Comparison of ENCODE assay signal across 8 cellular contexts in genomic region chr7:99616359-99617186, GRCh38. TPM values are rescaled to one million over a fixed set of nuclear protein-coding genes. Genes with fewer than 3 reads are reported as not detected.
DNase-seq lines count a peak whose midpoint lies in the region; ATAC-seq, FAIRE-seq and TF ChIP-seq lines count a peak whose summit lies in the region.

Gene ZSCAN25 (plus strand): TSS chr7:99616946. CDS start chr7:99619607, 2,661 bp downstream.

- peak; percentile 94 for ATAC-seq in HG02798 (IDR thresholded peaks at IDR 0.05; ENCODE audit: poor library complexity, unreplicated experiment)
- peak; percentile 97 to 98 (median 98) for ATAC-seq in psoas muscle

- H3K4me1 ChIP-seq in right atrium auricular region (peaks cover 0 to 12% of the 10 kb centered on the region in 2 donors), psoas muscle (peaks cover 10% of the 10 kb centered on the region)

- peak within 1 kb of the TSS; percentile 84 to 87 for H3K27ac ChIP-seq in right atrium auricular region
- peak within 1 kb of the TSS; percentile 87 for H3K27ac ChIP-seq in psoas muscle

- peak; percentile 89 for TF ChIP-seq POLR2A in GM12891 (IDR thresholded peaks at IDR 0.05; ENCODE audit: low read depth, low read length)

- WGBS in psoas muscle, 3 donors, result 0 to 1% (median 1%) methylated on average over 58 to 59 of the region's 59 CpGs

- peaks cover 31% of the 10 kb centered on the region for H3K36me3 ChIP-seq in right atrium auricular region
- peaks cover 5 to 36% of the 10 kb centered on the region in 2 donors for H3K36me3 ChIP-seq in psoas muscle (ENCODE audit: insufficient read depth in 1 of 2, low read depth in 1 of 2)

- H3K9me3 ChIP-seq in right atrium auricular region, result no peaks in the 10 kb centered on the region
- H3K9me3 ChIP-seq in psoas muscle, result no peaks in the 10 kb centered on the region

- intact Hi-C loops in T-helper 1 cell treated with Interleukin-12 subunit alpha and Interleukin-12 subunit beta and Interleukin-4 antibody, amounts not matched to agents 30 ng/mL and 1 ng/mL, for 36 hours (cut with micrococcal nuclease), result loop anchor here (1.0 to 5.0 kb wide), 12 partner anchors 8 to 1261 kb away; partner anchors contain the start of genes BUD31, FAM200A, PDAP1 and SRRT
- intact Hi-C loops in psoas muscle (cut with DNase I), result loop anchor here (2.0 to 5.0 kb wide), 2 partner anchors 66 to 114 kb away; partner anchors contain the start of genes ZKSCAN5 (in 1 of the 2) and ZNF394 (in 1 of the 2)

- H3K27me3 ChIP-seq in right atrium auricular region (no peaks in the 10 kb centered on the region), psoas muscle (ENCODE audit: insufficient read depth in 3 of 3, low read length in 2 of 3) (no peaks in the 10 kb centered on the region)

- FAIRE-seq in GM12891 (lab: Jason Lieb, UNC) (peak; percentile 100), urothelium cell line (lab: Jason Lieb, UNC) (peak; percentile 99)

- DNase-seq in GM12891 (ENCODE audit: insufficient read length, low spot score) (peak; percentile 90), NCI-H1436 treated with DMSO at 0.1 percent for 48 hours (lab: John Stamatoyannopoulos, UW) (peak; percentile 81), amygdala (lab: John Stamatoyannopoulos, UW) (peak in 55 of 56 donors; percentile 22 to 90 (median 77)), right atrium auricular region (ENCODE audit: low spot score) (peak; percentile 87), psoas muscle (peak; percentile 89 to 94), urothelium cell line (ENCODE audit: low spot score) (peak; percentile 100)

- H3K4me3 ChIP-seq in right atrium auricular region (peak within 1 kb of the TSS; percentile 76 to 95), psoas muscle (peak within 1 kb of the TSS; percentile 97)

- peak; percentile 27 to 65 for TF ChIP-seq CTCF in right atrium auricular region (IDR thresholded peaks at IDR 0.05)
- peak; percentile 21 for TF ChIP-seq CTCF in psoas muscle (IDR thresholded peaks at IDR 0.05)

TF ChIP-seq in GM12891, 5 proteins besides CTCF, POLR2A, EP300 and RAD21:
- TF ChIP-seq SPI1 (IDR thresholded peaks at IDR 0.05; ENCODE audit: low read depth, low read length), result no peak; the same call in 1 of the 2 replicates
- TF ChIP-seq TAF1 (IDR thresholded peaks at IDR 0.05; ENCODE audit: low read depth, low read length), result peak; percentile 93
- peak; percentile 75 for TF ChIP-seq POU2F2 (IDR thresholded peaks at IDR 0.05; ENCODE audit: low read depth, low read length)
- no peak for TF ChIP-seq PAX5 (IDR thresholded peaks at IDR 0.05; ENCODE audit: insufficient read depth, low read length, severe bottlenecking)
- peak; percentile 93 for TF ChIP-seq POLR2AphosphoS5 (IDR thresholded peaks at IDR 0.05; ENCODE audit: low read depth, low read length)
TF ChIP-seq in GM12891: peak in this region for 3.

RNA-seq across cellular contexts. Expression of gene ZSCAN25, which starts in this region (rescaled TPM):
- polyA plus RNA-seq in GM12891 (2012; ENCODE audit: low read depth, missing spikeins), result 5.3 TPM
- total RNA-seq in T-helper 1 cell treated with Interleukin-12 subunit alpha and Interleukin-12 subunit beta and Interleukin-4 antibody, amounts not matched to agents 30 ng/mL and 1 ng/mL, for 36 hours, result 26.8 and 28.9 TPM in 2 replicates
- total RNA-seq in right atrium auricular region (1 to 10 TPM; 6.0 to 6.1 TPM), psoas muscle (10 to 100 TPM in 1 of 4 donors, 1 to 10 TPM in 3; 6.3 to 10.5 (median 7.0) TPM)
- polyA plus RNA-seq in psoas muscle, result 1 to 10 TPM; 2.6 to 5.8 (median 2.6) TPM

Comparison
In these comparisons a context has a peak if more than half of its experiments do, and no peak if none do; other contexts are left out.
1. Peak in every context shown above with its lines: DNase-seq, ATAC-seq, H3K4me3 ChIP-seq and H3K27ac ChIP-seq.